Comparison of ENCODE assay signal across 9 cellular contexts in the genomic region with DNA sequence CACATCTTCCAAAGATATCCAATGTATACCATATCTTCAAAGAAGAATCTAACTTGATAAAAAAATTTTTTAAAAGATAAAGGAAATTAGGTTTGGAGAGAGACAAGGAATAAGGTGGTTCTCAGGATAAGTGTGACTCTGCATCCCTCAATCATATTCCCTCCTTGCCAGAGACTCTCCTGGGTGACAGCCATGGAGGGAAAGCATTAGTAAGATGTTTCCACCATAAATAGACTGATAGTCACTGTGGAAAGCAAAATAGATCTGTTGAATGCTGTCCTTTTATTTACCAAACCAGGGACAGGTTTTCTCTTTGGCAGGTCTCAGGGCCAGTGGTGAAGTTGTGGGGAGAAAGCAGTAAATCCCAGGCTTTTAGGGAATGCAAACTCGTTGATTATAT.
"Had no signal": no experiment of that assay in that cellular context is flagged by ENCODE, and none has a peak within 500 bp of the region (broad histone marks: within the 10 kb centered on the region; RNA-seq: fewer than 3 reads in every experiment).

No MANE protein-coding gene starts in this region.

- H3K4me3 ChIP-seq: GM23248, HAP-1, K562 had no signal

- H3K36me3 ChIP-seq: HAP-1 had no signal

- DNase-seq: GM23248, GOT3, H7, HFFc6, IMR-90, KG1 had no signal

- H3K4me1 ChIP-seq: HAP-1 had no signal

- H3K9me3 ChIP-seq: HAP-1 had no signal

- H3K27ac ChIP-seq: GM23248 had no signal

- ATAC-seq: HCT116, K562 had no signal

- H3K9ac ChIP-seq: GM23248 had no signal
